ENCODE assay signal across 13 cellular contexts in the genomic region with DNA sequence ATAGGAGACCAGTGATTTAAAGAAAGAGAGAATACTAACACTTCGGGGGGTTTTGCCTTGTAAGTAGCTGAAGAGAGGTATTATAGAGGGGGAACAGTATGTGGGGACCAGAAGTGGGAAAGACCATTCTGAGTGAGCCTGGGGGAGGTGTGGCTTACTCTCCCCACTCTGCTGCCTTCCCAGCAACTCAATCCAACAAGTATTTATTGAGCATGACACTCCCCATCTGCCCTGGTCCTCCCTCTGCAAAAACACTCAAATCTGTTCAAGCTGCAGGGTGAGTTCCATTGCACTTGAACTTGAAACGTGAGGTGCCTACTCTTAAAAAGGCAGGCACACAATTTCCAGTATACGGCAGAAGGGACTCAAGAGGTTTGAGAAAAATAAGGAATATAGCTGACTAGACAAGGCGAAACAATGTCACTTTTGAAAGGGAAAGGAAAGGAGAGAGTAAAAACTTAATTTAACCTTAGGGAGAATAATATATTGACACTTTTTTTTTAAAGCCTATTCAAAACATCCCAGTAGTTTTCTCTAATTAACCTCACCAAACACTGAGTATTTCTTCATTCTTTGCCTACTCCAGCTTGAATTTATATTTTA. TPM values are rescaled to one million over a fixed set of nuclear protein-coding genes. Genes with fewer than 3 reads are reported as not detected.
DNase-seq lines count a peak whose midpoint lies in the region; ATAC-seq and TF ChIP-seq lines count a peak whose summit lies in the region.
"Had no signal": no experiment of that assay in that cellular context is flagged by ENCODE, and none has a peak within 500 bp of the region (broad histone marks: within the 10 kb centered on the region; RNA-seq: fewer than 3 reads in every experiment).

No MANE protein-coding gene starts in this region.

- H3K36me3 Mint-ChIP-seq in activated CD8-positive, alpha-beta memory T cell treated with anti-CD3 and anti-CD28 coated beads, Interleukin-2, amount 10 ng/mL, durations not matched to agents 7 days and 5 days = peaks cover 39% of the 10 kb centered on the region
- peaks cover 39% of the 10 kb centered on the region for H3K36me3 Mint-ChIP-seq in activated T-helper 17 cell treated with anti-CD3 and anti-CD28 coated beads, Interleukin-2, amount 50 U/mL, for 72 hours (ENCODE audit: low read depth)
- H3K36me3 Mint-ChIP-seq in nephron (ENCODE audit: low read depth) = peaks cover 3% of the 10 kb centered on the region

- TF ChIP-seq CTCF in nephron (IDR thresholded peaks at IDR 0.05; ENCODE audit: unreplicated experiment in 3 of 3) = no peak

- H3K4me3 Mint-ChIP-seq in activated CD8-positive, alpha-beta memory T cell treated with anti-CD3 and anti-CD28 coated beads, Interleukin-2, amount 10 ng/mL, durations not matched to agents 7 days and 5 days = no peak overlapping the region
- H3K4me3 Mint-ChIP-seq in activated T-helper 17 cell treated with anti-CD3 and anti-CD28 coated beads, Interleukin-2, amount 50 U/mL, for 72 hours = peak overlapping the region; percentile 12
- peak overlapping the region in 1 of 3 experiments; percentile 14 for H3K4me3 Mint-ChIP-seq in nephron

- DNase-seq in activated CD8-positive, alpha-beta memory T cell treated with anti-CD3 and anti-CD28 coated beads, Interleukin-2, amount 10 ng/mL, durations not matched to agents 7 days and 5 days = no peak
- DNase-seq in activated CD8-positive, alpha-beta memory T cell treated with anti-CD3 and anti-CD28 coated beads, Interleukin-2, amount 50 U/mL, for 48 hours = no peak
- no peak for DNase-seq in SW480 (ENCODE audit: low spot score)
- DNase-seq in globus pallidus (ENCODE audit: low spot score) = no peak
- DNase-seq in Right ventricle myocardium inferior (ENCODE audit: missing footprints) = no peak
- DNase-seq: activated CD4-positive, CD25-positive, alpha-beta regulatory T cell; activated T-cell treated with anti-CD3 and anti-CD28 coated beads for 4 hours; DMS153; NCI-H2029; nucleus accumbens had no signal

- H3K9me3 ChIP-seq in KOPT-K1 (ENCODE audit: insufficient read depth, low read length, poor library complexity, severe bottlenecking) = no peaks in the 10 kb centered on the region

- peak overlapping the region; percentile 44 for H3K27ac Mint-ChIP-seq in activated CD8-positive, alpha-beta memory T cell treated with anti-CD3 and anti-CD28 coated beads, Interleukin-2, amount 10 ng/mL, durations not matched to agents 7 days and 5 days
- H3K27ac Mint-ChIP-seq in activated T-helper 17 cell treated with anti-CD3 and anti-CD28 coated beads, Interleukin-2, amount 50 U/mL, for 72 hours = peak overlapping the region; percentile 53
- H3K27ac Mint-ChIP-seq in nephron = peak overlapping the region; percentile 56 to 74 (median 72)

- peaks cover 70% of the 10 kb centered on the region for H3K4me1 Mint-ChIP-seq in activated CD8-positive, alpha-beta memory T cell treated with anti-CD3 and anti-CD28 coated beads, Interleukin-2, amount 10 ng/mL, durations not matched to agents 7 days and 5 days
- H3K4me1 Mint-ChIP-seq in activated T-helper 17 cell treated with anti-CD3 and anti-CD28 coated beads, Interleukin-2, amount 50 U/mL, for 72 hours = peaks cover 42% of the 10 kb centered on the region
- peaks cover 48% of the 10 kb centered on the region for H3K4me1 Mint-ChIP-seq in nephron

- CTCF ChIA-PET in activated CD8-positive, alpha-beta memory T cell treated with anti-CD3 and anti-CD28 coated beads, Interleukin-2, amount 10 ng/mL, durations not matched to agents 7 days and 5 days (lab: Charles Lee) = interaction anchor here (0.9 to 5.3 kb wide), 5 partner anchors 8 to 199 kb away, joined by 3 to 17 read pairs (median 4); no protein-coding TSS in a partner anchor

- no peaks in the 10 kb centered on the region for H3K9me3 Mint-ChIP-seq in activated CD8-positive, alpha-beta memory T cell treated with anti-CD3 and anti-CD28 coated beads, Interleukin-2, amount 10 ng/mL, durations not matched to agents 7 days and 5 days (ENCODE audit: low read depth)
- H3K9me3 Mint-ChIP-seq in activated T-helper 17 cell treated with anti-CD3 and anti-CD28 coated beads, Interleukin-2, amount 50 U/mL, for 72 hours = no peaks in the 10 kb centered on the region
- H3K9me3 Mint-ChIP-seq in nephron = no peaks in the 10 kb centered on the region

- no peaks in the 10 kb centered on the region for H3K27me3 Mint-ChIP-seq in activated CD8-positive, alpha-beta memory T cell treated with anti-CD3 and anti-CD28 coated beads, Interleukin-2, amount 10 ng/mL, durations not matched to agents 7 days and 5 days
- no peaks in the 10 kb centered on the region for H3K27me3 Mint-ChIP-seq in activated T-helper 17 cell treated with anti-CD3 and anti-CD28 coated beads, Interleukin-2, amount 50 U/mL, for 72 hours
- no peaks in the 10 kb centered on the region for H3K27me3 Mint-ChIP-seq in nephron (ENCODE audit: low read depth)

- no peak for ATAC-seq in activated CD8-positive, alpha-beta memory T cell treated with anti-CD3 and anti-CD28 coated beads, Interleukin-2, amount 10 ng/mL, durations not matched to agents 7 days and 5 days
- ATAC-seq in activated T-helper 17 cell treated with anti-CD3 and anti-CD28 coated beads, Interleukin-2, amount 50 U/mL, for 72 hours (replicated peaks) = no peak
- ATAC-seq in Right ventricle myocardium inferior = no peak

- H3K36me3 ChIP-seq in KOPT-K1 (ENCODE audit: insufficient read depth, low read length) = peaks cover 21% of the 10 kb centered on the region

- intact Hi-C loops in Right ventricle myocardium inferior (cut with DNase I) = no loop called here

- peak overlapping the region; percentile 51 for H3K27ac ChIP-seq in KOPT-K1 (ENCODE audit: low read depth, low read length, poor library complexity, severe bottlenecking)

RNA-seq across cellular contexts. Expression of gene FAM117A, which starts 8.1 kb away (rescaled TPM):
- total RNA-seq in activated CD8-positive, alpha-beta memory T cell treated with anti-CD3 and anti-CD28 coated beads, Interleukin-2, amount 10 ng/mL, durations not matched to agents 7 days and 5 days = 10 to 100 TPM; 31.6 to 44.9 TPM
- 10 to 100 TPM; 25.8 TPM for total RNA-seq in activated T-helper 17 cell treated with anti-CD3 and anti-CD28 coated beads, Interleukin-2, amount 50 U/mL, for 72 hours
- 10.3 TPM for total RNA-seq in Right ventricle myocardium inferior

RNA-seq across cellular contexts. Expression of gene KAT7, which starts 32.7 kb away (rescaled TPM):
- total RNA-seq in activated CD8-positive, alpha-beta memory T cell treated with anti-CD3 and anti-CD28 coated beads, Interleukin-2, amount 10 ng/mL, durations not matched to agents 7 days and 5 days = 10 to 100 TPM; 76.9 to 80.6 TPM
- 10 to 100 TPM; 66.4 to 86.4 TPM for total RNA-seq in activated T-helper 17 cell treated with anti-CD3 and anti-CD28 coated beads, Interleukin-2, amount 50 U/mL, for 72 hours
- 45.4 TPM for total RNA-seq in Right ventricle myocardium inferior

RNA-seq across cellular contexts. Expression of gene SLC35B1, which starts 48.0 kb away (rescaled TPM):
- total RNA-seq in activated CD8-positive, alpha-beta memory T cell treated with anti-CD3 and anti-CD28 coated beads, Interleukin-2, amount 10 ng/mL, durations not matched to agents 7 days and 5 days = 10 to 100 TPM; 47.3 to 78.1 TPM
- 10 to 100 TPM; 29.1 to 60.9 TPM for total RNA-seq in activated T-helper 17 cell treated with anti-CD3 and anti-CD28 coated beads, Interleukin-2, amount 50 U/mL, for 72 hours
- 59.3 TPM for total RNA-seq in Right ventricle myocardium inferior
